ENCODE assay signal across 1 cellular context in the genomic region with DNA sequence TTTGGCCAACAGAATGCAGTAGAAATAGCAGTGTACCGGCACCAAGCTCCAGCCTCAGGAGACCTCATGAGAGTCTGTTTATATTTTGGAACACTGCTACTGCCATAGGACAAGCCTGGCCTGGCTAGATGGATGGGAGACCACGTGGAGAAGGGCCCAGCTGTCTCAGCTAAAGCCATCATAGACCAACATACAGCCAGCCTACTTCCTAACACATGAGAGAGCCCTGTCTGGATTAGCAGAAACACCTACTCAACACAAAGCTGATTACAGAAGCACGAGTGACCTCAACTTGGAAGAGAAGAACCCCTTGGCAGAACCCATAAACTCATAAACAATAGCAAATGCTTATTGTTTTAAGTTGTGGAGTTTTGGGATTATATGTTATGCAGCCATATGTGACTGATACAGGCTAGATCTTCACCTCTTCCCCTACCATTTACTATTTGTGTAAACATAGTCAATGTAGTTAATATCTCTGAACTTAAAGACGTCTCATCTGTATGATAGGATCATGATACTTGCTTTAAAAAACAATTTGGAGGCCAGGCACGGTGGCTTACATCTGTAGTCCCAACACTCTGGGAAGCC.
TF ChIP-seq lines count a peak whose summit lies in the region.

No MANE protein-coding gene starts in this region.

TF ChIP-seq in GM12878, 131 proteins besides CTCF, POLR2A, EP300 and RAD21:
- TF ChIP-seq NFXL1 (IDR thresholded peaks at IDR 0.05; ENCODE audit: borderline replicate concordance): peak; percentile 73; the same call in 1 of the 2 replicates
- no peak for TF ChIP-seq IRF4 (IDR thresholded peaks at IDR 0.05; ENCODE audit: low read depth, low read length)
TF ChIP-seq in GM12878: peak in this region for 1.
